ENCODE assay signal across 15 cellular contexts in genomic region chr19:56161534-56161933, GRCh38. TPM values are rescaled to one million over a fixed set of nuclear protein-coding genes. Genes with fewer than 3 reads are reported as not detected.
DNase-seq lines count a peak whose midpoint lies in the region; FAIRE-seq and TF ChIP-seq lines count a peak whose summit lies in the region.
"Had no signal": no experiment of that assay in that cellular context is flagged by ENCODE, and none has a peak within 500 bp of the region (broad histone marks: within the 10 kb centered on the region; RNA-seq: fewer than 3 reads in every experiment).

No MANE protein-coding gene starts in this region.

- H3K36me3 Mint-ChIP-seq in activated naive CD4-positive, alpha-beta T cell treated with anti-CD3 and anti-CD28 coated beads for 36 hours (ENCODE audit: low read depth) = peaks cover 14% of the 10 kb centered on the region

- WGBS in thyroid gland, 2 donors = 70 to 77% methylated on average over 11 of the region's 11 CpGs

- no peak for DNase-seq in activated naive CD4-positive, alpha-beta T cell treated with anti-CD3 and anti-CD28 coated beads for 36 hours
- no peak for DNase-seq in activated naive CD4-positive, alpha-beta T cell (lab: John Stamatoyannopoulos, UW)
- DNase-seq in endothelial cell of umbilical vein (ENCODE audit: low read depth, low spot score) = no peak
- peak; percentile 73 to 74 for DNase-seq in thyroid gland
- no peak for DNase-seq in NCI-H2107 (lab: John Stamatoyannopoulos, UW)
- DNase-seq in NCI-H1930 (lab: John Stamatoyannopoulos, UW) = no peak
- DNase-seq: CD4-positive, CD25-positive, alpha-beta regulatory T cell; HCEC 1CT; HFFc6 had no signal

- no peak overlapping the region for H2AFZ ChIP-seq in endothelial cell of umbilical vein (ENCODE audit: low read depth, low read length)

- H3K9me3 ChIP-seq in endothelial cell of umbilical vein (replicated peaks; ENCODE audit: control insufficient read depth, insufficient read depth, low read length) (no peaks in the 10 kb centered on the region), thyroid gland (no peaks in the 10 kb centered on the region)

- H3K9ac ChIP-seq in endothelial cell of umbilical vein (replicated peaks; ENCODE audit: extremely low read depth, insufficient read depth, low read length) = no peak overlapping the region

- TF ChIP-seq CTCF in endothelial cell of umbilical vein (IDR thresholded peaks at IDR 0.05; ENCODE audit: extremely low read depth in 1 of 2, insufficient read depth in 1 of 2, low read depth in 1 of 2, low read length in 2 of 2) (no peak), thyroid gland (IDR thresholded peaks at IDR 0.05) (no peak)

- H3K9me3 Mint-ChIP-seq in activated naive CD4-positive, alpha-beta T cell treated with anti-CD3 and anti-CD28 coated beads for 36 hours = no peaks in the 10 kb centered on the region

- H3K27me3 Mint-ChIP-seq in activated naive CD4-positive, alpha-beta T cell treated with anti-CD3 and anti-CD28 coated beads for 36 hours (ENCODE audit: low read depth) = peaks cover 3% of the 10 kb centered on the region

- POLR2A ChIA-PET in endothelial cell of umbilical vein (lab: Charles Lee) = interaction anchor here (0.6 kb wide), 1 partner anchor 42 kb away, joined by 4 read pairs; no protein-coding TSS in a partner anchor

- H3K4me2 ChIP-seq in endothelial cell of umbilical vein (ENCODE audit: insufficient read depth, low read length) = no peak overlapping the region

- H3K9me1 ChIP-seq in endothelial cell of umbilical vein (replicated peaks; ENCODE audit: control insufficient read depth, extremely low read depth, insufficient read depth, low read length) = no peaks in the 10 kb centered on the region

- H4K20me1 ChIP-seq in endothelial cell of umbilical vein (replicated peaks; ENCODE audit: control insufficient read depth, extremely low read depth, insufficient read depth, low read length) = no peaks in the 10 kb centered on the region

- intact Hi-C loops in activated naive CD4-positive, alpha-beta T cell treated with anti-CD3 and anti-CD28 coated beads for 36 hours (cut with micrococcal nuclease) = no loop called here
- intact Hi-C loops in endothelial cell of umbilical vein (cut with micrococcal nuclease) (no loop called here), thyroid gland (cut with DNase I) (no loop called here)

- H3K4me3 Mint-ChIP-seq in activated naive CD4-positive, alpha-beta T cell treated with anti-CD3 and anti-CD28 coated beads for 36 hours = no peak overlapping the region
- H3K4me3 Mint-ChIP-seq: HFFc6 had no signal

- H3K36me3 ChIP-seq in endothelial cell of umbilical vein (ENCODE audit: control insufficient read depth in 2 of 2, extremely low read depth in 1 of 2, insufficient read depth in 2 of 2, low read length in 2 of 2) (peaks cover 0 to 11% of the 10 kb centered on the region in 2 experiments), thyroid gland (peaks cover 15 to 19% of the 10 kb centered on the region in 2 donors)

- no peak for TF ChIP-seq POLR2A in endothelial cell of umbilical vein (IDR thresholded peaks at IDR 0.05; ENCODE audit: low read depth, low read length)
- TF ChIP-seq POLR2A in thyroid gland (IDR thresholded peaks at IDR 0.05) = no peak

- CTCF ChIA-PET in activated naive CD4-positive, alpha-beta T cell treated with anti-CD3 and anti-CD28 coated beads for 36 hours (lab: Charles Lee) = no interaction called here
- CTCF ChIA-PET in endothelial cell of umbilical vein (lab: Charles Lee) = interaction anchor here (1.1 kb wide), 1 partner anchor 95 kb away, joined by 3 read pairs; no protein-coding TSS in a partner anchor

- H3K79me2 ChIP-seq in endothelial cell of umbilical vein (ENCODE audit: control insufficient read depth, insufficient read depth, low read length) = no peaks in the 10 kb centered on the region

- BruUV-seq in endothelial cell of umbilical vein (replicated peaks; lab: Mats Ljungman, UMichigan) = no TSS peak

- H3K4me1 ChIP-seq in endothelial cell of umbilical vein (ENCODE audit: control insufficient read depth, extremely low read depth, insufficient read depth, low read length) (peaks cover 7% of the 10 kb centered on the region), thyroid gland (no peaks in the 10 kb centered on the region)

- no peak overlapping the region for H3K4me3 ChIP-seq in endothelial cell of umbilical vein (replicated peaks in 1 of 3; ENCODE audit: insufficient read depth in 1 of 3, low read depth in 1 of 3, low read length in 3 of 3)
- no peak overlapping the region for H3K4me3 ChIP-seq in thyroid gland (replicated peaks in 1 of 3)

- peak overlapping the region; percentile 20 for H3K27ac ChIP-seq in endothelial cell of umbilical vein (ENCODE audit: insufficient read depth, low read depth, low read length)
- no peak overlapping the region for H3K27ac ChIP-seq in thyroid gland
- H3K27ac ChIP-seq: 22Rv1, HL-60 had no signal

- H3K27me3 ChIP-seq in endothelial cell of umbilical vein (ENCODE audit: control insufficient read depth in 2 of 2, insufficient read depth in 2 of 2, low read length in 2 of 2) = no peaks in the 10 kb centered on the region
- no peaks in the 10 kb centered on the region for H3K27me3 ChIP-seq in thyroid gland

- no peak for FAIRE-seq in endothelial cell of umbilical vein (lab: Jason Lieb, UNC)

- dilution Hi-C loops in endothelial cell of umbilical vein (cut with MboI; ENCODE audit: extremely low pct_ligation_motif_present, low sequenced_read_pairs) = no loop called here

- H3K4me1 Mint-ChIP-seq in activated naive CD4-positive, alpha-beta T cell treated with anti-CD3 and anti-CD28 coated beads for 36 hours (ENCODE audit: low read depth) = peaks cover 8% of the 10 kb centered on the region
- H3K4me1 Mint-ChIP-seq: CD4-positive, CD25-positive, alpha-beta regulatory T cell had no signal

- peak overlapping the region; percentile 65 for H3K27ac Mint-ChIP-seq in activated naive CD4-positive, alpha-beta T cell treated with anti-CD3 and anti-CD28 coated beads for 36 hours
- H3K27ac Mint-ChIP-seq: CD4-positive, CD25-positive, alpha-beta regulatory T cell; HFFc6 had no signal

RNA-seq across cellular contexts. Expression of gene GALP, which starts 14.3 kb away (rescaled TPM):
- total RNA-seq in activated naive CD4-positive, alpha-beta T cell treated with anti-CD3 and anti-CD28 coated beads for 36 hours = not detected
- total RNA-seq in endothelial cell of umbilical vein (not detected in 2 replicates), thyroid gland (not detected)
- polyA plus RNA-seq in endothelial cell of umbilical vein = not detected in 2 replicates
- not detected in 2 replicates for polyA plus RNA-seq in endothelial cell of umbilical vein (2011; cell fraction: cytosol; rRNA removed)
- not detected in 2 replicates for polyA plus RNA-seq in endothelial cell of umbilical vein (2011; cell fraction: nucleus; rRNA removed)
- not detected in 2 replicates for polyA plus RNA-seq in endothelial cell of umbilical vein (2012)
- polyA minus RNA-seq in endothelial cell of umbilical vein = not detected in 2 replicates
- polyA minus RNA-seq in endothelial cell of umbilical vein (2011; cell fraction: cytosol; rRNA and poly(A)+ RNA removed) = not detected
- not detected in 2 replicates for polyA minus RNA-seq in endothelial cell of umbilical vein (2011; cell fraction: nucleus; rRNA and poly(A)+ RNA removed)
- total RNA-seq: A673; CD4-positive, CD25-positive, alpha-beta regulatory T cell; Daoy; HFFc6 had no signal
- polyA plus RNA-seq: BJ; CD4-positive, CD25-positive, alpha-beta regulatory T cell had no signal

RNA-seq across cellular contexts. Expression of gene ZNF444, which starts 20.4 kb away (rescaled TPM):
- total RNA-seq in activated naive CD4-positive, alpha-beta T cell treated with anti-CD3 and anti-CD28 coated beads for 36 hours = 10 to 100 TPM; 17.8 to 21.4 TPM
- total RNA-seq in endothelial cell of umbilical vein = 37.1 and 37.2 TPM in 2 replicates
- polyA plus RNA-seq in endothelial cell of umbilical vein = 41.7 and 45.6 TPM in 2 replicates
- 12.4 and 19.3 TPM in 2 replicates for polyA plus RNA-seq in endothelial cell of umbilical vein (2011; cell fraction: cytosol; rRNA removed)
- polyA plus RNA-seq in endothelial cell of umbilical vein (2011; cell fraction: nucleus; rRNA removed) = 26.2 and 27.1 TPM in 2 replicates
- 14.2 and 20.1 TPM in 2 replicates for polyA plus RNA-seq in endothelial cell of umbilical vein (2012)
- polyA minus RNA-seq in endothelial cell of umbilical vein = 10.7 and 15.7 TPM in 2 replicates
- polyA minus RNA-seq in endothelial cell of umbilical vein (2011; cell fraction: cytosol; rRNA and poly(A)+ RNA removed) = 9.6 TPM
- 6.7 and 11.8 TPM in 2 replicates for polyA minus RNA-seq in endothelial cell of umbilical vein (2011; cell fraction: nucleus; rRNA and poly(A)+ RNA removed)
- total RNA-seq in thyroid gland = 10 to 100 TPM; 35.1 to 53.0 (median 45.5) TPM

RNA-seq across cellular contexts. Expression of gene ZSCAN5B, which starts 36.0 kb away (rescaled TPM):
- total RNA-seq in activated naive CD4-positive, alpha-beta T cell treated with anti-CD3 and anti-CD28 coated beads for 36 hours = not detected
- total RNA-seq in endothelial cell of umbilical vein (not detected in 2 replicates), thyroid gland (not detected)
- 0.07 TPM in 1 of 2 replicates, not detected in the other for polyA plus RNA-seq in endothelial cell of umbilical vein
- 0.03 and 0.04 TPM in 2 replicates for polyA plus RNA-seq in endothelial cell of umbilical vein (2011; cell fraction: cytosol; rRNA removed)
- not detected in 2 replicates for polyA plus RNA-seq in endothelial cell of umbilical vein (2011; cell fraction: nucleus; rRNA removed)
- not detected in 2 replicates for polyA plus RNA-seq in endothelial cell of umbilical vein (2012)
- 1.6 TPM in 1 of 2 replicates, not detected in the other for polyA minus RNA-seq in endothelial cell of umbilical vein
- polyA minus RNA-seq in endothelial cell of umbilical vein (2011; cell fraction: cytosol; rRNA and poly(A)+ RNA removed) = not detected
- not detected in 2 replicates for polyA minus RNA-seq in endothelial cell of umbilical vein (2011; cell fraction: nucleus; rRNA and poly(A)+ RNA removed)
- total RNA-seq: A673; CD4-positive, CD25-positive, alpha-beta regulatory T cell; Daoy had no signal
- polyA plus RNA-seq: CD4-positive, CD25-positive, alpha-beta regulatory T cell had no signal

RNA-seq across cellular contexts. Expression of gene ZNF787, which starts 40.4 kb away (rescaled TPM):
- total RNA-seq in activated naive CD4-positive, alpha-beta T cell treated with anti-CD3 and anti-CD28 coated beads for 36 hours = 10 to 100 TPM; 24.2 to 26.1 TPM
- total RNA-seq in endothelial cell of umbilical vein = 31.8 and 32.7 TPM in 2 replicates
- polyA plus RNA-seq in endothelial cell of umbilical vein = 11.6 and 16.4 TPM in 2 replicates
- 4.7 and 9.5 TPM in 2 replicates for polyA plus RNA-seq in endothelial cell of umbilical vein (2011; cell fraction: cytosol; rRNA removed)
- 7.2 and 9.8 TPM in 2 replicates for polyA plus RNA-seq in endothelial cell of umbilical vein (2011; cell fraction: nucleus; rRNA removed)
- 9.6 and 17.3 TPM in 2 replicates for polyA plus RNA-seq in endothelial cell of umbilical vein (2012)
- 7.9 and 13.2 TPM in 2 replicates for polyA minus RNA-seq in endothelial cell of umbilical vein
- 35.7 TPM for polyA minus RNA-seq in endothelial cell of umbilical vein (2011; cell fraction: cytosol; rRNA and poly(A)+ RNA removed)
- 8.2 and 15.4 TPM in 2 replicates for polyA minus RNA-seq in endothelial cell of umbilical vein (2011; cell fraction: nucleus; rRNA and poly(A)+ RNA removed)
- total RNA-seq in thyroid gland = 10 to 100 TPM in 3 of 4 donors, 1 to 10 TPM in 1; 7.8 to 21.3 (median 14.2) TPM

RNA-seq across cellular contexts. Expression of gene ZSCAN5C, which starts 40.5 kb away (rescaled TPM):
- not detected for total RNA-seq in activated naive CD4-positive, alpha-beta T cell treated with anti-CD3 and anti-CD28 coated beads for 36 hours
- not detected in 2 replicates for total RNA-seq in endothelial cell of umbilical vein
- not detected in 2 replicates for polyA plus RNA-seq in endothelial cell of umbilical vein
- polyA plus RNA-seq in endothelial cell of umbilical vein (2011; cell fraction: cytosol; rRNA removed) = not detected in 2 replicates
- not detected in 2 replicates for polyA plus RNA-seq in endothelial cell of umbilical vein (2011; cell fraction: nucleus; rRNA removed)
- polyA plus RNA-seq in endothelial cell of umbilical vein (2012) = not detected in 2 replicates
- polyA minus RNA-seq in endothelial cell of umbilical vein = not detected in 2 replicates
- not detected for polyA minus RNA-seq in endothelial cell of umbilical vein (2011; cell fraction: cytosol; rRNA and poly(A)+ RNA removed)
- polyA minus RNA-seq in endothelial cell of umbilical vein (2011; cell fraction: nucleus; rRNA and poly(A)+ RNA removed) = not detected in 2 replicates
- total RNA-seq in thyroid gland = not detected
- total RNA-seq: A673; CD4-positive, CD25-positive, alpha-beta regulatory T cell; Daoy; H4; HFFc6 had no signal
- polyA plus RNA-seq: BJ; CD4-positive, CD25-positive, alpha-beta regulatory T cell had no signal

Comparison
In these comparisons a context has a peak if more than half of its experiments do, and no peak if none do; other contexts are left out.
1. DNase-seq: peak in thyroid gland (2 of 2); none in activated naive CD4-positive, alpha-beta T cell treated with anti-CD3 and anti-CD28 coated beads for 36 hours (single experiment), activated naive CD4-positive, alpha-beta T cell (0 of 4), endothelial cell of umbilical vein (single experiment), NCI-H2107 (single experiment) and NCI-H1930 (0 of 2).